17 cellular contexts compared by ENCODE assay signal in genomic region chr2:70357076-70358071, GRCh38. TPM values are rescaled to one million over a fixed set of nuclear protein-coding genes. Genes with fewer than 3 reads are reported as not detected.
DNase-seq lines count a peak whose midpoint lies in the region; ATAC-seq, FAIRE-seq and TF ChIP-seq lines count a peak whose summit lies in the region.
"Had no signal": no experiment of that assay in that cellular context is flagged by ENCODE, and none has a peak within 500 bp of the region (broad histone marks: within the 10 kb centered on the region; RNA-seq: fewer than 3 reads in every experiment).

No MANE protein-coding gene starts in this region.

- ATAC-seq in GM19452 (IDR thresholded peaks at IDR 0.05; ENCODE audit: unreplicated experiment): no peak
- ATAC-seq in HG03520 (IDR thresholded peaks at IDR 0.05; ENCODE audit: unreplicated experiment): no peak
- ATAC-seq in HG02840 (IDR thresholded peaks at IDR 0.05; ENCODE audit: low FRiP score, unreplicated experiment): no peak

- H3K27ac ChIP-seq in mesendoderm (ENCODE audit: low read depth, low read length): no peak overlapping the region
- H3K27ac ChIP-seq: esophagus squamous epithelium, prostate gland, transverse colon had no signal

- no peaks in the 10 kb centered on the region for H3K27me3 ChIP-seq in BJ (ENCODE audit: control insufficient read depth, insufficient read depth, low read length)
- H3K27me3 ChIP-seq in mesendoderm (ENCODE audit: insufficient read depth, low read length, poor library complexity): no peaks in the 10 kb centered on the region
- H3K27me3 ChIP-seq: esophagus squamous epithelium, transverse colon had no signal

- no peak overlapping the region for H3K56ac ChIP-seq in mesendoderm (ENCODE audit: low read length)

- no peaks in the 10 kb centered on the region for H3K79me2 ChIP-seq in mesendoderm (ENCODE audit: control insufficient read depth, insufficient read depth, low read length)

- no peaks in the 10 kb centered on the region for H3K4me1 ChIP-seq in mesendoderm (ENCODE audit: control insufficient read depth, low read depth, low read length)
- H3K4me1 ChIP-seq: prostate gland, transverse colon had no signal

- no peak overlapping the region for H3K23ac ChIP-seq in mesendoderm (ENCODE audit: low read length)

- no peak overlapping the region for H3K4me3 ChIP-seq in BJ (ENCODE audit: low read depth, low read length)
- no peak overlapping the region for H3K4me3 ChIP-seq in mesendoderm (ENCODE audit: low read length)
- H3K4me3 ChIP-seq: esophagus squamous epithelium, prostate gland, transverse colon had no signal

- H3K27me3 Mint-ChIP-seq in dendritic cell treated with granulocyte-macrophage colony-stimulating factor and Interleukin-4, amounts not matched to agents 40 ng/mL and 50 ng/mL, for 4 days: peaks cover 43% of the 10 kb centered on the region

- H3K4me1 Mint-ChIP-seq in dendritic cell treated with granulocyte-macrophage colony-stimulating factor and Interleukin-4, amounts not matched to agents 40 ng/mL and 50 ng/mL, for 4 days (ENCODE audit: low read depth): peaks cover 25% of the 10 kb centered on the region
- H3K4me1 Mint-ChIP-seq: B cell had no signal

- peak overlapping the region; percentile 67 for H3K27ac Mint-ChIP-seq in dendritic cell treated with granulocyte-macrophage colony-stimulating factor and Interleukin-4, amounts not matched to agents 40 ng/mL and 50 ng/mL, for 4 days
- H3K27ac Mint-ChIP-seq: B cell had no signal

- no peak overlapping the region for H3K4ac ChIP-seq in mesendoderm (ENCODE audit: low read depth, low read length)

- H2AK5ac ChIP-seq in mesendoderm (ENCODE audit: low read length): no peak overlapping the region

- CTCF ChIA-PET in BJ (lab: Yijun Ruan, JAX): interaction anchor here (0.7 to 1.5 kb wide), 2 partner anchors 17 to 113 kb away, joined by 3 to 5 read pairs; no protein-coding TSS in a partner anchor

- no peak overlapping the region for H2BK5ac ChIP-seq in mesendoderm (ENCODE audit: low read length)

- intact Hi-C loops in dendritic cell treated with granulocyte-macrophage colony-stimulating factor and Interleukin-4, amounts not matched to agents 40 ng/mL and 50 ng/mL, for 4 days (cut with micrococcal nuclease): no loop called here
- intact Hi-C loops in posterior vena cava (cut with DNase I): no loop called here

- H3K36me3 Mint-ChIP-seq in dendritic cell treated with granulocyte-macrophage colony-stimulating factor and Interleukin-4, amounts not matched to agents 40 ng/mL and 50 ng/mL, for 4 days (ENCODE audit: low read depth): no peaks in the 10 kb centered on the region

- H3K18ac ChIP-seq in mesendoderm (ENCODE audit: low read length): no peak overlapping the region

- DNase-seq in BJ (ENCODE audit: low read depth) (peak; percentile 22), HTR-8/SVneo (ENCODE audit: insufficient read length, low spot score) (peak; percentile 73), mesendoderm (peak; percentile 74), posterior vena cava (ENCODE audit: low spot score) (no peak)
- DNase-seq: activated CD4-positive, alpha-beta T cell treated with anti-CD3 and anti-CD28 coated beads for 1 hour; DMS79 treated with DMSO at 0.1 percent for 48 hours; esophagus squamous epithelium; midbrain; NCI-H2081; SW 1271; transverse colon had no signal

- peak; percentile 94 for FAIRE-seq in HTR-8/SVneo (lab: Jason Lieb, UNC)

- POLR2A ChIA-PET in BJ (lab: Charles Lee): no interaction called here

- H4K8ac ChIP-seq in mesendoderm (ENCODE audit: low read depth, low read length): no peak overlapping the region

- no CpG with 5 or more reads among the region's 12 CpGs for WGBS in mesendoderm (ENCODE audit: extremely low coverage, insufficient coverage, low lambda C conversion rate)

- no peak for TF ChIP-seq CTCF in BJ (IDR thresholded peaks at IDR 0.05; ENCODE audit: insufficient read depth, low read depth, low read length)

- no peak overlapping the region for H2BK15ac ChIP-seq in mesendoderm (replicated peaks; ENCODE audit: low read depth)

- no peak overlapping the region for H3K9ac ChIP-seq in mesendoderm (ENCODE audit: low read length)

- no peak overlapping the region for H2BK120ac ChIP-seq in mesendoderm (ENCODE audit: low read depth, low read length)

- H3K36me3 ChIP-seq in BJ (ENCODE audit: control insufficient read depth, insufficient read depth, low read length) (no peaks in the 10 kb centered on the region), mesendoderm (ENCODE audit: control insufficient read depth, insufficient read depth, low read length) (no peaks in the 10 kb centered on the region)
- H3K36me3 ChIP-seq: esophagus squamous epithelium, prostate gland, transverse colon had no signal

- no peak overlapping the region for H4K5ac ChIP-seq in mesendoderm (ENCODE audit: low read length)

- H3K4me2 ChIP-seq in mesendoderm (ENCODE audit: low read length): no peak overlapping the region

- no peaks in the 10 kb centered on the region for H3K79me1 ChIP-seq in mesendoderm (ENCODE audit: low read length)

- H3K9me3 Mint-ChIP-seq in dendritic cell treated with granulocyte-macrophage colony-stimulating factor and Interleukin-4, amounts not matched to agents 40 ng/mL and 50 ng/mL, for 4 days: peaks cover 7% of the 10 kb centered on the region

- H3K4me3 Mint-ChIP-seq in dendritic cell treated with granulocyte-macrophage colony-stimulating factor and Interleukin-4, amounts not matched to agents 40 ng/mL and 50 ng/mL, for 4 days: no peak overlapping the region
- H3K4me3 Mint-ChIP-seq: B cell had no signal

RNA-seq across cellular contexts. Expression of gene FAM136A, which starts 55.5 kb away (rescaled TPM):
- 22.9 and 28.3 TPM in 2 replicates for polyA plus RNA-seq in BJ (2011; rRNA removed)
- 5.5 and 6.4 TPM in 2 replicates for polyA minus RNA-seq in BJ (2011; rRNA and poly(A)+ RNA removed)
- 126 TPM for polyA plus RNA-seq in mesendoderm (2013, experiment 1 of 2)
- polyA plus RNA-seq in mesendoderm (2013, experiment 2 of 2): 126 TPM
- 10 to 100 TPM; 19.2 to 24.7 TPM for total RNA-seq in posterior vena cava
